In genomic region chr12:19030603-19031002, GRCh38 we compare ENCODE assay signal across 19 cellular contexts.
DNase-seq lines count a peak whose midpoint lies in the region; ATAC-seq and TF ChIP-seq lines count a peak whose summit lies in the region.
"Had no signal": no experiment of that assay in that cellular context is flagged by ENCODE, and none has a peak within 500 bp of the region (broad histone marks: within the 10 kb centered on the region; RNA-seq: fewer than 3 reads in every experiment).

No MANE protein-coding gene starts in this region.

- H3K36me3 ChIP-seq in breast epithelium (no peaks in the 10 kb centered on the region), SJSA1 (0 out of 2 replicates have a peak, but pooled peaks cover 2% of the 10 kb centered on the region), gastroesophageal sphincter (no peaks in the 10 kb centered on the region), MG63 (no peaks in the 10 kb centered on the region)
- H3K36me3 ChIP-seq: BE2C, Peyer's patch had no signal

- no peaks in the 10 kb centered on the region for H3K27me3 Mint-ChIP-seq in MCF 10A (ENCODE audit: insufficient read depth, unreplicated experiment)

- H3K4me3 ChIP-seq in breast epithelium (no peak overlapping the region), SJSA1 (no peak overlapping the region), gastroesophageal sphincter (no peak overlapping the region), MG63 (no peak overlapping the region)
- H3K4me3 ChIP-seq: Peyer's patch had no signal

- POLR2A ChIA-PET in MCF 10A (lab: Yijun Ruan, JAX) = interaction anchor here (0.7 to 2.9 kb wide), 9 partner anchors 12 to 270 kb away, joined by 3 to 20 read pairs (median 4); partner anchors contain the start of gene PLEKHA5

- BruUV-seq in MCF 10A (replicated peaks; lab: Mats Ljungman, UMichigan) = no TSS peak

- no peak for ATAC-seq in gastroesophageal sphincter

- H3K4me1 ChIP-seq in breast epithelium (no peaks in the 10 kb centered on the region), SJSA1 (replicated peaks) (peaks cover 29% of the 10 kb centered on the region), gastroesophageal sphincter (peaks cover 0 to 64% (median 6%) of the 10 kb centered on the region in 3 donors)
- H3K4me1 ChIP-seq: BE2C, Peyer's patch had no signal

- no peak overlapping the region for H3K27ac ChIP-seq in breast epithelium
- H3K27ac ChIP-seq in SJSA1 = peak overlapping the region; percentile 94
- H3K27ac ChIP-seq in gastroesophageal sphincter = peak overlapping the region in 3 of 4 donors; percentile 23 to 61 (median 41)
- H3K27ac ChIP-seq: 22Rv1, Peyer's patch had no signal

- peaks cover 0 to 7% of the 10 kb centered on the region in 2 donors for H3K9me3 ChIP-seq in breast epithelium
- peaks cover 23% of the 10 kb centered on the region for H3K9me3 ChIP-seq in SJSA1 (replicated peaks)
- no peaks in the 10 kb centered on the region for H3K9me3 ChIP-seq in gastroesophageal sphincter
- peaks cover 12% of the 10 kb centered on the region for H3K9me3 ChIP-seq in MG63
- H3K9me3 ChIP-seq: BE2C had no signal

- DNase-seq in MCF 10A (ENCODE audit: unreplicated experiment) = peak; percentile 42
- no peak for DNase-seq in breast epithelium (ENCODE audit: low spot score in 2 of 2)
- DNase-seq in SJSA1 (ENCODE audit: low read depth in 1 of 2, low spot score in 2 of 2) = no peak
- no peak for DNase-seq in SKM-1 (lab: John Stamatoyannopoulos, UW; ENCODE audit: unreplicated experiment)
- DNase-seq in activated CD4-positive, alpha-beta T cell treated with anti-CD3 and anti-CD28 coated beads for 48 hours = no peak
- DNase-seq in hippocampal formation (lab: John Stamatoyannopoulos, UW) = no peak
- DNase-seq in MG63 = no peak
- DNase-seq: BE2C; CD4-positive, alpha-beta memory T cell; DMS79; GDM1; NCI-H1436 treated with DMSO at 0.1 percent for 48 hours; NCI-H2029 treated with DMSO at 0.1 percent for 48 hours; NCI-H510A treated with DMSO at 0.1 percent for 48 hours; NCI-H82; Peyer's patch; SHP77 treated with DMSO at 0.1 percent for 48 hours had no signal

- peak overlapping the region; percentile 52 for H3K4me3 Mint-ChIP-seq in MCF 10A (ENCODE audit: unreplicated experiment)
- H3K4me3 Mint-ChIP-seq: CD4-positive, alpha-beta memory T cell had no signal

- H3K4me1 Mint-ChIP-seq in MCF 10A (ENCODE audit: insufficient read depth, unreplicated experiment) = peaks cover 29% of the 10 kb centered on the region
- H3K4me1 Mint-ChIP-seq: CD4-positive, alpha-beta memory T cell had no signal

- H3K9me3 Mint-ChIP-seq in MCF 10A (ENCODE audit: unreplicated experiment) = peaks cover 4% of the 10 kb centered on the region

- TF ChIP-seq POLR2A in breast epithelium (IDR thresholded peaks at IDR 0.05) (no peak), gastroesophageal sphincter (IDR thresholded peaks at IDR 0.05) (no peak)

- CTCF ChIA-PET in MCF 10A (lab: Yijun Ruan, JAX) = interaction anchor here (0.6 to 1.4 kb wide), 5 partner anchors 28 to 158 kb away, joined by 3 to 7 read pairs (median 4); partner anchors contain the start of gene PLEKHA5

- H3K27me3 ChIP-seq in breast epithelium (no peaks in the 10 kb centered on the region), SJSA1 (replicated peaks) (no peaks in the 10 kb centered on the region), gastroesophageal sphincter (no peaks in the 10 kb centered on the region), MG63 (no peaks in the 10 kb centered on the region)
- H3K27me3 ChIP-seq: BE2C, Peyer's patch had no signal

- peak overlapping the region; percentile 95 for H3K27ac Mint-ChIP-seq in MCF 10A (ENCODE audit: low read depth, unreplicated experiment)
- H3K27ac Mint-ChIP-seq: CD4-positive, alpha-beta memory T cell had no signal

- intact Hi-C loops in MCF 10A (cut with micrococcal nuclease) = loop anchor here (5.0 kb wide), 1 partner anchor 67 kb away; no protein-coding TSS in a partner anchor
- intact Hi-C loops in breast epithelium (cut with DNase I; ENCODE audit: low total_unique reads) = no loop called here

- peaks cover 4% of the 10 kb centered on the region for H3K36me3 Mint-ChIP-seq in MCF 10A (ENCODE audit: insufficient read depth, unreplicated experiment)
- H3K36me3 Mint-ChIP-seq: CD4-positive, alpha-beta memory T cell had no signal

- TF ChIP-seq CTCF in MCF 10A (IDR thresholded peaks at IDR 0.05; ENCODE audit: unreplicated experiment) (no peak), breast epithelium (IDR thresholded peaks at IDR 0.05) (no peak), gastroesophageal sphincter (IDR thresholded peaks at IDR 0.05) (no peak)

- no peak for TF ChIP-seq EP300 in gastroesophageal sphincter (IDR thresholded peaks at IDR 0.05)

Comparison
In these comparisons a context has a peak if more than half of its experiments do, and no peak if none do; other contexts are left out.
1. H3K27ac ChIP-seq: peak in SJSA1 (single experiment) and gastroesophageal sphincter (3 of 4); none in breast epithelium (0 of 2).